In genomic region chr19:54214217-54214616, GRCh38 we compare ENCODE assay signal across 6 cellular contexts. TPM values are rescaled to one million over a fixed set of nuclear protein-coding genes. Genes with fewer than 3 reads are reported as not detected.
"Had no signal": no experiment of that assay in that cellular context is flagged by ENCODE, and none has a peak within 500 bp of the region (broad histone marks: within the 10 kb centered on the region; RNA-seq: fewer than 3 reads in every experiment).

No MANE protein-coding gene starts in this region.

RNA-seq across cellular contexts. Expression of gene LILRB3, which starts 8.6 kb away (rescaled TPM):
- total RNA-seq: activated CD8-positive, alpha-beta memory T cell treated with anti-CD3 and anti-CD28 coated beads for 36 hours; activated CD8-positive, alpha-beta T cell treated with anti-CD3 and anti-CD28 coated beads for 36 hours; activated T-cell treated with anti-CD3 and anti-CD28 coated beads, Interleukin-2, amount 50 U/mL, for 4 hours; bronchial epithelial cell had no signal

RNA-seq across cellular contexts. Expression of gene LILRA6, which starts 28.4 kb away (rescaled TPM):
- total RNA-seq: activated B cell treated with CpG ODN at 0.5 μM for 24 hours; activated CD8-positive, alpha-beta memory T cell treated with anti-CD3 and anti-CD28 coated beads for 36 hours; activated CD8-positive, alpha-beta T cell treated with anti-CD3 and anti-CD28 coated beads for 36 hours; activated T-cell treated with anti-CD3 and anti-CD28 coated beads, Interleukin-2, amount 50 U/mL, for 4 hours; activated T-cell treated with anti-CD3 and anti-CD28 coated beads, Interleukin-2, amount 50 U/mL, for 72 hours; bronchial epithelial cell had no signal
